In the genomic region with DNA sequence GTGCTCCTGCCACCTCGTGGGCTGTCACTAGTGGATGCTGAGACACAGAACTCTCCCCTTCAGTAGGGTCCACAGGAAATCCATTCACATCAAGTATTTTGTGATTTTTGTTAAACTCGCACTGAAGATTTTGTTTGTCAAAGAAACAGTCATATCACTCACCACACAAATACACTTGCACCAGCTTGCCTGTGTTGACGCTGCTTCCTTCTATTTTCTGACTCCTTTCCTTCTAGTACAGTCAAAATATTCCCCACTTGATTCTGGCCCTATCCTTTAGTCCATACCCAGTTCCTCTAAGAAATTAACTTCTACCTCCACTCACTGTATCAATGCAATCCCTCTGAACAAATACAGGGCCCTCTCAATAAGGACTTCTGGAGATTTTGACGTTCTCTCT, we compare ENCODE assay signal across 24 cellular contexts.
"Had no signal": no experiment of that assay in that cellular context is flagged by ENCODE, and none has a peak within 500 bp of the region (broad histone marks: within the 10 kb centered on the region; RNA-seq: fewer than 3 reads in every experiment).

No MANE protein-coding gene starts in this region.

- H3K9ac ChIP-seq: parathyroid adenoma had no signal

- H3K27me3 ChIP-seq: hepatocyte, neutrophil, stomach, thyroid gland had no signal

- H3K27ac ChIP-seq: dorsolateral prefrontal cortex, epithelial cell of prostate, foreskin keratinocyte, gastroesophageal sphincter, heart left ventricle, hepatocyte, neutrophil, parathyroid adenoma, stomach, thyroid gland had no signal

- DNase-seq: dorsolateral prefrontal cortex; effector CD4-positive, alpha-beta T cell; foreskin keratinocyte; heart left ventricle; natural killer cell; stimulated activated CD4-positive, alpha-beta T cell treated with anti-CD3 and anti-CD28 coated beads, Interleukin-12 subunit alpha, Interleukin-12 subunit beta, amount 100 ng/mL, for 4 hours; stimulated activated CD4-positive, alpha-beta T cell treated with anti-CD3 and anti-CD28 coated beads, Interleukin-1b, Interleukin-23, amount 100 ng/mL, for 48 hours; stimulated activated CD4-positive, alpha-beta T cell treated with anti-CD3 and anti-CD28 coated beads, Interleukin-4, amount 100 ng/mL, for 1 hour; stimulated activated CD8-positive, alpha-beta memory T cell treated with anti-CD3 and anti-CD28 coated beads, Interleukin-4, amount 100 ng/mL, for 48 hours; stimulated activated naive CD4-positive, alpha-beta T cell treated with Interleukin-2 at 50 U/mL for 16 hours; stomach; thyroid gland; trophoblast cell had no signal

- H3K4me3 ChIP-seq: dorsolateral prefrontal cortex, gastroesophageal sphincter, heart left ventricle, hepatocyte, lung, smooth muscle cell, stomach, thyroid gland had no signal

- H3K36me3 ChIP-seq: gastroesophageal sphincter, heart left ventricle, neutrophil, stomach, thyroid gland had no signal

- H3K9me3 Mint-ChIP-seq: memory B cell, natural killer cell had no signal

- H3K4me1 ChIP-seq: foreskin keratinocyte, gastroesophageal sphincter, heart left ventricle, parathyroid adenoma, stomach, thyroid gland had no signal

- H3K27ac Mint-ChIP-seq: memory B cell, natural killer cell, progenitor cell of endocrine pancreas had no signal

- H3K9me3 ChIP-seq: gastroesophageal sphincter, heart left ventricle, neutrophil, stomach, thyroid gland had no signal

- H3K4me1 Mint-ChIP-seq: memory B cell, natural killer cell had no signal

- ATAC-seq: esophagus mucosa, foreskin keratinocyte, gastroesophageal sphincter, heart left ventricle, natural killer cell, sciatic nerve had no signal

- H3K36me3 Mint-ChIP-seq: memory B cell, natural killer cell had no signal

- H3K4me3 Mint-ChIP-seq: memory B cell, natural killer cell had no signal
